In genomic region chr1:172450524-172450885, GRCh38 we compare ENCODE assay signal across 11 cellular contexts. TPM values are rescaled to one million over a fixed set of nuclear protein-coding genes. Genes with fewer than 3 reads are reported as not detected.
DNase-seq lines count a peak whose midpoint lies in the region; ATAC-seq and TF ChIP-seq lines count a peak whose summit lies in the region.
"Had no signal": no experiment of that assay in that cellular context is flagged by ENCODE, and none has a peak within 500 bp of the region (broad histone marks: within the 10 kb centered on the region; RNA-seq: fewer than 3 reads in every experiment).

No MANE protein-coding gene starts in this region.

- intact Hi-C loops in colonic mucosa (cut with DNase I): loop anchor here (5.0 kb wide), 1 partner anchor 277 kb away; no protein-coding TSS in a partner anchor

- POLR2A ChIA-PET in CD8-positive, alpha-beta memory T cell (lab: Charles Lee): no interaction called here

- peaks cover 0 to 4% of the 10 kb centered on the region in 2 donors for H3K27me3 Mint-ChIP-seq in CD8-positive, alpha-beta memory T cell

- ATAC-seq in omental fat pad (ENCODE audit: low FRiP score): peak; percentile 31
- no peak for ATAC-seq in HG02870 (IDR thresholded peaks at IDR 0.05; ENCODE audit: unreplicated experiment)
- no peak for ATAC-seq in HG02840 (IDR thresholded peaks at IDR 0.05; ENCODE audit: low FRiP score, unreplicated experiment)

- H3K4me3 Mint-ChIP-seq in CD8-positive, alpha-beta memory T cell: peak overlapping the region in 1 of 7 donors; percentile 62

- H3K27me3 ChIP-seq in colonic mucosa: no peaks in the 10 kb centered on the region
- H3K27me3 ChIP-seq in CD8-positive, alpha-beta memory T cell (ENCODE audit: insufficient read depth, low read length, poor library complexity, severe bottlenecking): no peaks in the 10 kb centered on the region

- H3K27ac ChIP-seq in colonic mucosa: no peak overlapping the region
- no peak overlapping the region for H3K27ac ChIP-seq in CD8-positive, alpha-beta memory T cell (ENCODE audit: low read depth, low read length)

- H3K9me3 ChIP-seq in colonic mucosa: no peaks in the 10 kb centered on the region
- H3K9me3 ChIP-seq in CD8-positive, alpha-beta memory T cell (ENCODE audit: low read length): no peaks in the 10 kb centered on the region

- H3K9ac ChIP-seq in colonic mucosa (ENCODE audit: low read depth in 2 of 2, low read length in 2 of 2): peak overlapping the region in 1 of 2 donors; percentile 41

- H3K36me3 Mint-ChIP-seq in CD8-positive, alpha-beta memory T cell: no peaks in the 10 kb centered on the region

- H3K9me3 Mint-ChIP-seq in CD8-positive, alpha-beta memory T cell: no peaks in the 10 kb centered on the region

- DNase-seq in NCI-H1417 (lab: John Stamatoyannopoulos, UW) (peak in 2 of 3 experiments; percentile 51 to 78), NCI-H1417 treated with DMSO at 0.1 percent for 48 hours (lab: John Stamatoyannopoulos, UW) (no peak), NCI-H526 (lab: John Stamatoyannopoulos, UW) (peak; percentile 65 to 74), colonic mucosa (peak; percentile 65), omental fat pad (ENCODE audit: low spot score) (no peak)
- DNase-seq in CD8-positive, alpha-beta memory T cell: no peak
- DNase-seq: activated CD4-positive, alpha-beta T cell treated with anti-CD3 and anti-CD28 coated beads, Interleukin-2, amount 50 U/mL, for 4 hours had no signal

- peaks cover 6 to 24% (median 22%) of the 10 kb centered on the region in 3 donors for H3K4me1 Mint-ChIP-seq in CD8-positive, alpha-beta memory T cell

- peak overlapping the region in 1 of 8 donors; percentile 49 for H3K27ac Mint-ChIP-seq in CD8-positive, alpha-beta memory T cell

- no peak overlapping the region for H3K4me3 ChIP-seq in colonic mucosa
- no peak overlapping the region for H3K4me3 ChIP-seq in CD8-positive, alpha-beta memory T cell (ENCODE audit: low read length)

- CTCF ChIA-PET in CD8-positive, alpha-beta memory T cell (lab: Charles Lee): interaction anchor here (0.6 to 1.7 kb wide), 4 partner anchors 11 to 339 kb away, joined by 3 to 4 read pairs (median 3); no protein-coding TSS in a partner anchor

- peaks cover 6% of the 10 kb centered on the region for H3K4me1 ChIP-seq in colonic mucosa
- peaks cover 17% of the 10 kb centered on the region for H3K4me1 ChIP-seq in CD8-positive, alpha-beta memory T cell (ENCODE audit: insufficient read depth, low read length)

- TF ChIP-seq CTCF in colonic mucosa (IDR thresholded peaks at IDR 0.05) (no peak), omental fat pad (IDR thresholded peaks at IDR 0.05) (no peak)

- no peaks in the 10 kb centered on the region for H3K36me3 ChIP-seq in colonic mucosa
- no peaks in the 10 kb centered on the region for H3K36me3 ChIP-seq in CD8-positive, alpha-beta memory T cell (ENCODE audit: insufficient read depth, low read length)

RNA-seq across cellular contexts. Expression of gene PIGC, which starts 6.6 kb away (rescaled TPM):
- total RNA-seq in colonic mucosa: 10 to 100 TPM; 20.5 to 24.1 TPM
- total RNA-seq in omental fat pad: 10 to 100 TPM; 12.6 to 20.2 (median 19.5) TPM
- total RNA-seq in CD8-positive, alpha-beta memory T cell: 10 to 100 TPM; 26.4 to 27.8 TPM
- 88.5 TPM for polyA plus RNA-seq in CD8-positive, alpha-beta memory T cell

RNA-seq across cellular contexts. Expression of gene C1orf105, which starts 30.0 kb away (rescaled TPM):
- not detected for total RNA-seq in colonic mucosa
- not detected for total RNA-seq in omental fat pad
- not detected for total RNA-seq in CD8-positive, alpha-beta memory T cell
- not detected for polyA plus RNA-seq in CD8-positive, alpha-beta memory T cell
- total RNA-seq: A172 had no signal
- polyA plus RNA-seq: keratinocyte had no signal

Comparison
In these comparisons a context has a peak if more than half of its experiments do, and no peak if none do; other contexts are left out.
1. DNase-seq: peak in NCI-H1417 (2 of 3), NCI-H526 (2 of 2) and colonic mucosa (single experiment); none in NCI-H1417 treated with DMSO at 0.1 percent for 48 hours (single experiment), omental fat pad (single experiment) and CD8-positive, alpha-beta memory T cell (0 of 5).